ENCODE assay signal across 8 cellular contexts in genomic region chr6:150301871-150302800, GRCh38.
DNase-seq lines count a peak whose midpoint lies in the region; ATAC-seq and TF ChIP-seq lines count a peak whose summit lies in the region.

No MANE protein-coding gene starts in this region.

- H3K4me1 ChIP-seq in SJCRH30 (peaks cover 34% of the 10 kb centered on the region), mucosa of descending colon (ENCODE audit: low read depth) (peaks cover 3% of the 10 kb centered on the region), Peyer's patch (peaks cover 0 to 5% (median 0%) of the 10 kb centered on the region in 4 donors)

- H3K9me3 ChIP-seq in SJCRH30 (replicated peaks), result peaks cover 8% of the 10 kb centered on the region
- peaks cover 6% of the 10 kb centered on the region for H3K9me3 ChIP-seq in mucosa of descending colon
- H3K9me3 ChIP-seq in Peyer's patch, result peaks cover 0 to 7% (median 0%) of the 10 kb centered on the region in 4 donors

- DNase-seq in SJCRH30 (peak; percentile 72 to 85), mucosa of descending colon (peak in 1 of 3 donors; percentile 12), Peyer's patch (no peak), NCI-H1417 (lab: John Stamatoyannopoulos, UW) (no peak)
- DNase-seq in activated CD8-positive, alpha-beta memory T cell treated with anti-CD3 and anti-CD28 coated beads, Interleukin-2, amount 50 U/mL, for 4 hours, result no peak

- H3K36me3 ChIP-seq in SJCRH30, result no peaks in the 10 kb centered on the region
- H3K36me3 ChIP-seq in mucosa of descending colon (ENCODE audit: low read depth), result no peaks in the 10 kb centered on the region
- H3K36me3 ChIP-seq in Peyer's patch, result no peaks in the 10 kb centered on the region

- ATAC-seq in GM18502 (IDR thresholded peaks at IDR 0.05; ENCODE audit: poor library complexity, unreplicated experiment) (peak; percentile 89), HG02623 (IDR thresholded peaks at IDR 0.05; ENCODE audit: unreplicated experiment) (peak; percentile 74), mucosa of descending colon (peak; percentile 92), GM19455 (IDR thresholded peaks at IDR 0.05; ENCODE audit: unreplicated experiment) (no peak)

- peak overlapping the region; percentile 70 for H3K27ac ChIP-seq in SJCRH30
- peak overlapping the region in 2 of 4 donors; percentile 0 to 36 for H3K27ac ChIP-seq in Peyer's patch

- intact Hi-C loops in mucosa of descending colon (cut with DNase I, micrococcal nuclease), result no loop called here

- TF ChIP-seq CTCF in mucosa of descending colon (IDR thresholded peaks at IDR 0.05) (no peak), Peyer's patch (IDR thresholded peaks at IDR 0.05) (no peak)

- no peak for TF ChIP-seq POLR2A in Peyer's patch (IDR thresholded peaks at IDR 0.05)

- no peak overlapping the region for H3K4me3 ChIP-seq in SJCRH30
- H3K4me3 ChIP-seq in mucosa of descending colon, result no peak overlapping the region
- H3K4me3 ChIP-seq in Peyer's patch, result no peak overlapping the region

- H3K27me3 ChIP-seq in SJCRH30 (no peaks in the 10 kb centered on the region), Peyer's patch (no peaks in the 10 kb centered on the region)

Comparison
In these comparisons a context has a peak if more than half of its experiments do, and no peak if none do; other contexts are left out.
1. DNase-seq: peak in SJCRH30 (2 of 2); none in Peyer's patch (0 of 3), activated CD8-positive, alpha-beta memory T cell treated with anti-CD3 and anti-CD28 coated beads, Interleukin-2, amount 50 U/mL, for 4 hours (single experiment) and NCI-H1417 (0 of 3).